ENCODE assay signal across 1 cellular context in the genomic region with DNA sequence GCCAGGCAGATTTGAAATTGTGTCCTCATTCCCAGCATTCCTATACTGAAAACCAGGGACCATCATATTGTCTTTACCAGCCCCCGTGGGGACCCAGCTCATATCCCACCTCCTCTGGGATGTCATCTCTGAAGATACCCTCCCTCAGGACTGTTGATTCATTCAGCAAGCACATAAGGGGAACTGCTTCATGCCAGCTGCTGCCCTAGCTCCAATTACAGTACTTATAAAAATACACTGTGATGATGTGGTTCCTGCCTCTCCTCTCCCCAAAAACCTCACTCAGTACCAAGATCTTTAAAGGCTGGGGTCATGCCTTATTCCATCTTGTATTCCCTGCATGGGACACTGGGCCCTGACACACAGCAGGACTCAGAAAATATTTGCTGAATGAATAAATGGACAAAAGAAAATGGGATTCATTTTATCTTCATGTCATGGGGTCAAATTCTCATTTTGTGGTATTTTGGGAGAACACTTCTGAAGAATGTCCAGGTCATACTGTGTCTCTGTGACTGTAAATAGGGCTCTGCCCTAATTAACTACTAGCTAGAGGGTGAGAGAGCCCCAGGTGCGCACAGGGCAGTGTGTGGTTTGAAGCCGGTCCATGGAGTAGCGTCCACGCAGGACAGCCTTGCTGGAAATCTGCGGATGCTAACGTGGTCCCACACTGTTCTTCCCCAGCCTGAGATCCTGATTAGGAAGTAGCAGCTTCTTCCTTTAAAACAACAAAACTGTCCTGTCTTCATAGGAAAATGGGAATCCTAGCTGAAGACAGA.
TF ChIP-seq lines count a peak whose summit lies in the region.

No MANE protein-coding gene starts in this region.

TF ChIP-seq in GM12878, 131 proteins besides CTCF, POLR2A, EP300 and RAD21:
- TF ChIP-seq, protein P1, sequence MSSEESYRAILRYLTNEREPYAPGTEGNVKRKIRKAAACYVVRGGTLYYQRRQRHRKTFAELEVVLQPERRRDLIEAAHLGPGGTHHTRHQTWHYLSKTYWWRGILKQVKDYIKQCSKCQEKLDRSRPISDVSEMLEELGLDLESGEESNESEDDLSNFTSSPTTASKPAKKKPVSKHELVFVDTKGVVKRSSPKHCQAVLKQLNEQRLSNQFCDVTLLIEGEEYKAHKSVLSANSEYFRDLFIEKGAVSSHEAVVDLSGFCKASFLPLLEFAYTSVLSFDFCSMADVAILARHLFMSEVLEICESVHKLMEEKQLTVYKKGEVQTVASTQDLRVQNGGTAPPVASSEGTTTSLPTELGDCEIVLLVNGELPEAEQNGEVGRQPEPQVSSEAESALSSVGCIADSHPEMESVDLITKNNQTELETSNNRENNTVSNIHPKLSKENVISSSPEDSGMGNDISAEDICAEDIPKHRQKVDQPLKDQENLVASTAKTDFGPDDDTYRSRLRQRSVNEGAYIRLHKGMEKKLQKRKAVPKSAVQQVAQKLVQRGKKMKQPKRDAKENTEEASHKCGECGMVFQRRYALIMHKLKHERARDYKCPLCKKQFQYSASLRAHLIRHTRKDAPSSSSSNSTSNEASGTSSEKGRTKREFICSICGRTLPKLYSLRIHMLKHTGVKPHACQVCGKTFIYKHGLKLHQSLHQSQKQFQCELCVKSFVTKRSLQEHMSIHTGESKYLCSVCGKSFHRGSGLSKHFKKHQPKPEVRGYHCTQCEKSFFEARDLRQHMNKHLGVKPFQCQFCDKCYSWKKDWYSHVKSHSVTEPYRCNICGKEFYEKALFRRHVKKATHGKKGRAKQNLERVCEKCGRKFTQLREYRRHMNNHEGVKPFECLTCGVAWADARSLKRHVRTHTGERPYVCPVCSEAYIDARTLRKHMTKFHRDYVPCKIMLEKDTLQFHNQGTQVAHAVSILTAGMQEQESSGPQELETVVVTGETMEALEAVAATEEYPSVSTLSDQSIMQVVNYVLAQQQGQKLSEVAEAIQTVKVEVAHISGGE (CRISPR knock-in tag; IDR thresholded peaks at IDR 0.05): no peak
- peak; percentile 62; the same call in 1 of the 2 replicates for TF ChIP-seq SPI1 (IDR thresholded peaks at IDR 0.05; ENCODE audit: borderline replicate concordance, insufficient read depth, low read depth, low read length)
- TF ChIP-seq, protein P2, sequence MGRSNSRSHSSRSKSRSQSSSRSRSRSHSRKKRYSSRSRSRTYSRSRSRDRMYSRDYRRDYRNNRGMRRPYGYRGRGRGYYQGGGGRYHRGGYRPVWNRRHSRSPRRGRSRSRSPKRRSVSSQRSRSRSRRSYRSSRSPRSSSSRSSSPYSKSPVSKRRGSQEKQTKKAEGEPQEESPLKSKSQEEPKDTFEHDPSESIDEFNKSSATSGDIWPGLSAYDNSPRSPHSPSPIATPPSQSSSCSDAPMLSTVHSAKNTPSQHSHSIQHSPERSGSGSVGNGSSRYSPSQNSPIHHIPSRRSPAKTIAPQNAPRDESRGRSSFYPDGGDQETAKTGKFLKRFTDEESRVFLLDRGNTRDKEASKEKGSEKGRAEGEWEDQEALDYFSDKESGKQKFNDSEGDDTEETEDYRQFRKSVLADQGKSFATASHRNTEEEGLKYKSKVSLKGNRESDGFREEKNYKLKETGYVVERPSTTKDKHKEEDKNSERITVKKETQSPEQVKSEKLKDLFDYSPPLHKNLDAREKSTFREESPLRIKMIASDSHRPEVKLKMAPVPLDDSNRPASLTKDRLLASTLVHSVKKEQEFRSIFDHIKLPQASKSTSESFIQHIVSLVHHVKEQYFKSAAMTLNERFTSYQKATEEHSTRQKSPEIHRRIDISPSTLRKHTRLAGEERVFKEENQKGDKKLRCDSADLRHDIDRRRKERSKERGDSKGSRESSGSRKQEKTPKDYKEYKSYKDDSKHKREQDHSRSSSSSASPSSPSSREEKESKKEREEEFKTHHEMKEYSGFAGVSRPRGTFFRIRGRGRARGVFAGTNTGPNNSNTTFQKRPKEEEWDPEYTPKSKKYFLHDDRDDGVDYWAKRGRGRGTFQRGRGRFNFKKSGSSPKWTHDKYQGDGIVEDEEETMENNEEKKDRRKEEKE (IDR thresholded peaks at IDR 0.05): no peak
- TF ChIP-seq, protein P3, sequence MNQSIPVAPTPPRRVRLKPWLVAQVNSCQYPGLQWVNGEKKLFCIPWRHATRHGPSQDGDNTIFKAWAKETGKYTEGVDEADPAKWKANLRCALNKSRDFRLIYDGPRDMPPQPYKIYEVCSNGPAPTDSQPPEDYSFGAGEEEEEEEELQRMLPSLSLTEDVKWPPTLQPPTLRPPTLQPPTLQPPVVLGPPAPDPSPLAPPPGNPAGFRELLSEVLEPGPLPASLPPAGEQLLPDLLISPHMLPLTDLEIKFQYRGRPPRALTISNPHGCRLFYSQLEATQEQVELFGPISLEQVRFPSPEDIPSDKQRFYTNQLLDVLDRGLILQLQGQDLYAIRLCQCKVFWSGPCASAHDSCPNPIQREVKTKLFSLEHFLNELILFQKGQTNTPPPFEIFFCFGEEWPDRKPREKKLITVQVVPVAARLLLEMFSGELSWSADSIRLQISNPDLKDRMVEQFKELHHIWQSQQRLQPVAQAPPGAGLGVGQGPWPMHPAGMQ (IDR thresholded peaks at IDR 0.05; ENCODE audit: borderline replicate concordance): no peak
